ENCODE assay signal across 8 cellular contexts in the genomic region with DNA sequence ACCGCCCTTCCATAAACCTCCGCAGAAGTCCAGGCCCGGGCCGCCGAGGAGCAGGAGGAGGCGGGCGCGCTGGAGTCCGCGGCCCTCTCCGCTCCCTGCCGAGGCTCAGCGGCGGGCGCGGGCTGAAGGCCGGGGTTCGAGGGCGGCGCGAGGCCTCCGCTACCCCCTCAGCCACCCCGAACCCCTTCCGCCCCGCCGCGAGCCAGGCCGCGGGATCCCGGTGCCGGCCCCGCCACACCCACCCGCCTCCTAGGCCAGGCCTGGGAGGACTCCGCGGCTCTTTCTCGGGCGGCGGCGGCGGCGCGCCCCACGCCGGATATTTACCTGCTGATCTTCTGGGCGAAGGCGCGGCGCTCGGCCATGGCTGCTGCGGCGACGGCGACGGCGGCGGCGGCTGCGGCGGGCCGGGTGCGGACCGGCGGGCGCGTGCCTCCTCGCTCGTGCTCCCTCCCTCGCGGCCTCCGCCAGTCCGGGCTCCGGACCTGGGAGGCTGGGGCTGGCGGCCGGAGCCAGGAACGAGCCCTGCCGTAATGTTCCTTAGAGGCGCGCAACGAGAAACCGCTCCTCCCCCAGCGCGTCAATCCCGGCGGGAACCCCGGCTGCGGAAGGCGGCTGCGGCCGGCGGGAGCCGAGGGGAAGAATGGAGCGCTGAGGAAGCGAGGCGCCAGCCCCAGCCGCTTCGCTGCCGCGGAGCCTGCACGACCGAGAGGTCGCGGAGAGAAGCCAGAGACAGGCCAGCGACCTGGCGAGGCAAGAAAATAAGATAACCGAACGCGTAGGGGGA. TPM values are rescaled to one million over a fixed set of nuclear protein-coding genes. Genes with fewer than 3 reads are reported as not detected.
DNase-seq lines count a peak whose midpoint lies in the region; ATAC-seq and TF ChIP-seq lines count a peak whose summit lies in the region.

A gene with protein sequence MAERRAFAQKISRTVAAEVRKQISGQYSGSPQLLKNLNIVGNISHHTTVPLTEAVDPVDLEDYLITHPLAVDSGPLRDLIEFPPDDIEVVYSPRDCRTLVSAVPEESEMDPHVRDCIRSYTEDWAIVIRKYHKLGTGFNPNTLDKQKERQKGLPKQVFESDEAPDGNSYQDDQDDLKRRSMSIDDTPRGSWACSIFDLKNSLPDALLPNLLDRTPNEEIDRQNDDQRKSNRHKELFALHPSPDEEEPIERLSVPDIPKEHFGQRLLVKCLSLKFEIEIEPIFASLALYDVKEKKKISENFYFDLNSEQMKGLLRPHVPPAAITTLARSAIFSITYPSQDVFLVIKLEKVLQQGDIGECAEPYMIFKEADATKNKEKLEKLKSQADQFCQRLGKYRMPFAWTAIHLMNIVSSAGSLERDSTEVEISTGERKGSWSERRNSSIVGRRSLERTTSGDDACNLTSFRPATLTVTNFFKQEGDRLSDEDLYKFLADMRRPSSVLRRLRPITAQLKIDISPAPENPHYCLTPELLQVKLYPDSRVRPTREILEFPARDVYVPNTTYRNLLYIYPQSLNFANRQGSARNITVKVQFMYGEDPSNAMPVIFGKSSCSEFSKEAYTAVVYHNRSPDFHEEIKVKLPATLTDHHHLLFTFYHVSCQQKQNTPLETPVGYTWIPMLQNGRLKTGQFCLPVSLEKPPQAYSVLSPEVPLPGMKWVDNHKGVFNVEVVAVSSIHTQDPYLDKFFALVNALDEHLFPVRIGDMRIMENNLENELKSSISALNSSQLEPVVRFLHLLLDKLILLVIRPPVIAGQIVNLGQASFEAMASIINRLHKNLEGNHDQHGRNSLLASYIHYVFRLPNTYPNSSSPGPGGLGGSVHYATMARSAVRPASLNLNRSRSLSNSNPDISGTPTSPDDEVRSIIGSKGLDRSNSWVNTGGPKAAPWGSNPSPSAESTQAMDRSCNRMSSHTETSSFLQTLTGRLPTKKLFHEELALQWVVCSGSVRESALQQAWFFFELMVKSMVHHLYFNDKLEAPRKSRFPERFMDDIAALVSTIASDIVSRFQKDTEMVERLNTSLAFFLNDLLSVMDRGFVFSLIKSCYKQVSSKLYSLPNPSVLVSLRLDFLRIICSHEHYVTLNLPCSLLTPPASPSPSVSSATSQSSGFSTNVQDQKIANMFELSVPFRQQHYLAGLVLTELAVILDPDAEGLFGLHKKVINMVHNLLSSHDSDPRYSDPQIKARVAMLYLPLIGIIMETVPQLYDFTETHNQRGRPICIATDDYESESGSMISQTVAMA (N-terminal part only) (minus strand): TSS at position 484 of the 784 bp plus-strand sequence. CDS start 122 bp downstream, at position 362.

- TF ChIP-seq POLR2A in Raji (IDR thresholded peaks at IDR 0.05; ENCODE audit: insufficient read depth, low read depth, low read length) (peak; percentile 57), testis (IDR thresholded peaks at IDR 0.05) (no peak)

- H3K4me3 Mint-ChIP-seq in nephron progenitor cell = peak within 1 kb of the TSS; percentile 99

- 0 out of 2 replicates have a peak, but pooled peaks have one; percentile 0 for TF ChIP-seq RAD21 in Ishikawa (IDR thresholded peaks at IDR 0.05; ENCODE audit: low read depth)

- intact Hi-C loops in testis (cut with DNase I; ENCODE audit: low total_unique reads) = no loop called here

- H3K27ac Mint-ChIP-seq in nephron progenitor cell = peak within 1 kb of the TSS; percentile 92

- H3K4me1 ChIP-seq in testis = peaks cover 32% of the 10 kb centered on the region

- TF ChIP-seq EP300 in Ishikawa (IDR thresholded peaks at IDR 0.05; ENCODE audit: borderline replicate concordance) = no peak

- no peaks in the 10 kb centered on the region for H3K27me3 Mint-ChIP-seq in nephron progenitor cell (ENCODE audit: low read depth, poor library complexity)

- TF ChIP-seq CTCF in nephron progenitor cell (IDR thresholded peaks at IDR 0.05) (no peak), testis (IDR thresholded peaks at IDR 0.05) (no peak)

- peak; percentile 78 for ATAC-seq in GM21723 (IDR thresholded peaks at IDR 0.05; ENCODE audit: unreplicated experiment)

- DNase-seq in ELF-1 (ENCODE audit: low read depth, low spot score) = peak; percentile 93
- DNase-seq in activated naive CD4-positive, alpha-beta T cell treated with Interleukin-2 at 50 U/mL for 16 hours = peak; percentile 53
- peak; percentile 77 for DNase-seq in foreskin melanocyte
- peak; percentile 90 for DNase-seq in nephron progenitor cell
- peak; percentile 85 for DNase-seq in testis

- H3K4me3 ChIP-seq in testis = peak within 1 kb of the TSS; percentile 93 to 96

- peaks cover 22% of the 10 kb centered on the region for H3K36me3 Mint-ChIP-seq in nephron progenitor cell (ENCODE audit: low read depth)

- H3K27me3 ChIP-seq in testis = no peaks in the 10 kb centered on the region

- WGBS in testis, 2 donors = 0 to 1% methylated on average over 21 to 58 of the region's 107 CpGs

- peaks cover 55% of the 10 kb centered on the region for H3K4me1 Mint-ChIP-seq in nephron progenitor cell

- no peaks in the 10 kb centered on the region for H3K36me3 ChIP-seq in testis (ENCODE audit: low read depth, missing control alignments)

- H3K9me3 ChIP-seq in testis = no peaks in the 10 kb centered on the region

- no peaks in the 10 kb centered on the region for H3K9me3 Mint-ChIP-seq in nephron progenitor cell

- peak within 1 kb of the TSS; percentile 93 to 94 for H3K27ac ChIP-seq in testis

TF ChIP-seq in Ishikawa, 13 proteins besides CTCF, POLR2A, EP300 and RAD21:
- TF ChIP-seq TCF12 (IDR thresholded peaks at IDR 0.05; ENCODE audit: low read depth) = 0 out of 2 replicates have a peak, but pooled peaks have one; percentile 62
- peak; percentile 65; the same call in 1 of the 2 replicates for TF ChIP-seq TAF1 (IDR thresholded peaks at IDR 0.05; ENCODE audit: low read depth)
- TF ChIP-seq TEAD4 (IDR thresholded peaks at IDR 0.05) = 0 out of 2 replicates have a peak, but pooled peaks have one; percentile 5
- no peak for TF ChIP-seq EGR1 (IDR thresholded peaks at IDR 0.05)
- TF ChIP-seq, protein P1, sequence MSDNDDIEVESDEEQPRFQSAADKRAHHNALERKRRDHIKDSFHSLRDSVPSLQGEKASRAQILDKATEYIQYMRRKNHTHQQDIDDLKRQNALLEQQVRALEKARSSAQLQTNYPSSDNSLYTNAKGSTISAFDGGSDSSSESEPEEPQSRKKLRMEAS (IDR thresholded peaks at IDR 0.05) = no peak; the same call in 1 of the 2 replicates
- TF ChIP-seq CREB1 (IDR thresholded peaks at IDR 0.05; ENCODE audit: low read depth) = no peak
- TF ChIP-seq CEBPB (IDR thresholded peaks at IDR 0.05) = no peak
- TF ChIP-seq ZBTB7A (IDR thresholded peaks at IDR 0.05; ENCODE audit: low read depth) = peak; percentile 68; the same call in 1 of the 2 replicates
- TF ChIP-seq, protein P2, sequence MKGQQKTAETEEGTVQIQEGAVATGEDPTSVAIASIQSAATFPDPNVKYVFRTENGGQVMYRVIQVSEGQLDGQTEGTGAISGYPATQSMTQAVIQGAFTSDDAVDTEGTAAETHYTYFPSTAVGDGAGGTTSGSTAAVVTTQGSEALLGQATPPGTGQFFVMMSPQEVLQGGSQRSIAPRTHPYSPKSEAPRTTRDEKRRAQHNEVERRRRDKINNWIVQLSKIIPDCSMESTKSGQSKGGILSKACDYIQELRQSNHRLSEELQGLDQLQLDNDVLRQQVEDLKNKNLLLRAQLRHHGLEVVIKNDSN (IDR thresholded peaks at IDR 0.05) = no peak
- no peak for TF ChIP-seq FOXM1 (IDR thresholded peaks at IDR 0.05; ENCODE audit: borderline replicate concordance, low read depth)
- peak; percentile 76 for TF ChIP-seq YY1 (IDR thresholded peaks at IDR 0.05; ENCODE audit: low read depth)
- no peak for TF ChIP-seq NFIC (IDR thresholded peaks at IDR 0.05)
- TF ChIP-seq, protein P3, sequence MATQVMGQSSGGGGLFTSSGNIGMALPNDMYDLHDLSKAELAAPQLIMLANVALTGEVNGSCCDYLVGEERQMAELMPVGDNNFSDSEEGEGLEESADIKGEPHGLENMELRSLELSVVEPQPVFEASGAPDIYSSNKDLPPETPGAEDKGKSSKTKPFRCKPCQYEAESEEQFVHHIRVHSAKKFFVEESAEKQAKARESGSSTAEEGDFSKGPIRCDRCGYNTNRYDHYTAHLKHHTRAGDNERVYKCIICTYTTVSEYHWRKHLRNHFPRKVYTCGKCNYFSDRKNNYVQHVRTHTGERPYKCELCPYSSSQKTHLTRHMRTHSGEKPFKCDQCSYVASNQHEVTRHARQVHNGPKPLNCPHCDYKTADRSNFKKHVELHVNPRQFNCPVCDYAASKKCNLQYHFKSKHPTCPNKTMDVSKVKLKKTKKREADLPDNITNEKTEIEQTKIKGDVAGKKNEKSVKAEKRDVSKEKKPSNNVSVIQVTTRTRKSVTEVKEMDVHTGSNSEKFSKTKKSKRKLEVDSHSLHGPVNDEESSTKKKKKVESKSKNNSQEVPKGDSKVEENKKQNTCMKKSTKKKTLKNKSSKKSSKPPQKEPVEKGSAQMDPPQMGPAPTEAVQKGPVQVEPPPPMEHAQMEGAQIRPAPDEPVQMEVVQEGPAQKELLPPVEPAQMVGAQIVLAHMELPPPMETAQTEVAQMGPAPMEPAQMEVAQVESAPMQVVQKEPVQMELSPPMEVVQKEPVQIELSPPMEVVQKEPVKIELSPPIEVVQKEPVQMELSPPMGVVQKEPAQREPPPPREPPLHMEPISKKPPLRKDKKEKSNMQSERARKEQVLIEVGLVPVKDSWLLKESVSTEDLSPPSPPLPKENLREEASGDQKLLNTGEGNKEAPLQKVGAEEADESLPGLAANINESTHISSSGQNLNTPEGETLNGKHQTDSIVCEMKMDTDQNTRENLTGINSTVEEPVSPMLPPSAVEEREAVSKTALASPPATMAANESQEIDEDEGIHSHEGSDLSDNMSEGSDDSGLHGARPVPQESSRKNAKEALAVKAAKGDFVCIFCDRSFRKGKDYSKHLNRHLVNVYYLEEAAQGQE (IDR thresholded peaks at IDR 0.05; ENCODE audit: low read depth) = no peak

RNA-seq across cellular contexts. Expression of the gene that starts here (rescaled TPM):
- 100 to 1,000 TPM in 1 of 2 donors, 10 to 100 TPM in 1; 94.3 to 122 TPM for total RNA-seq in testis
- 42.2 TPM for polyA plus RNA-seq in testis (ENCODE audit: insufficient read depth, low read depth, low replicate concordance)

Comparison
In these comparisons a context has a peak if more than half of its experiments do, and no peak if none do; other contexts are left out.
1. Peak in every context shown above with its lines: DNase-seq, ATAC-seq, H3K4me3 ChIP-seq and H3K27ac ChIP-seq.